In the genomic region with DNA sequence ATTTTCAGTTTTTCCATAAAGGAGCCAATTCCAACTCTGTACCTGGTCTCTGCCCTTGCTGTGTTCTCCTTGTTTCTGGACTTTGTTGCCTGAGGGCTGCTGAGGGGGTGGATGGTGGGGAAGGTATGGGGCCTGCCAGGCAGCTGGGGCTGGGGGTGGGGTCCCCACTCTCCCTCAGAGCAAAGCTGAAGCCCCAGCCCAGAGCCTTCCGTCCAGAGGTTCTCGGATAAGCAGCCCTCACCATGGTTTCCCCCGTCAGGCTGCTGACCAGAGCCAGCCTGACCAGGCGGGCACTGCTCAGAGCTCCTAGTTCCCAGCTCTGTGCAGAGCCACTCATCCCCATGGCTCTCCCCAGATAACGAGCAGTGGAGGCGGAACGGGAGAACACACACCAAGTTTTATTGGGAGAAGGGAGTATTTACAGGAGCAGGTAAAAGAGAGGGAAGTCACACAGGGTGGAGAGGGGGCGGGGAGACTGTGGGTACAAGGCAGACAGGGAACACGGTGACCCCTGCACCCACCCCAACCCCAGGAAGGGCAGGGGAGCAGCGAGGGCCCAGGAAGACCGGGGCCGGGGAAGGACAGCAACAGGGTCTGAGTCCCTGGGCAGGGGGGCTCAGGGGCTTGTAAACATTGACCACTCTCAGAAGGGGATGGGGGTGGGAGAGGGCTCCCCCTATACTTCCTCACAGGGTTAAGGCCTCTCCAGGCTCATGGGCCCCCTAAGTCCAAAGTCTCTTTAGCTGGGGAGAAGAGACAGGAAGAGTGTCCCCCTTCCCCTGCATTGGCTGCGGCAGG, we compare ENCODE assay signal across 1 cellular context.
TF ChIP-seq lines count a peak whose summit lies in the region.

No MANE protein-coding gene starts in this region.

TF ChIP-seq in GM12878, 131 proteins besides CTCF, POLR2A, EP300 and RAD21:
- TF ChIP-seq ATF7 (IDR thresholded peaks at IDR 0.05; ENCODE audit: low read depth) (no peak), JUND (IDR thresholded peaks at IDR 0.05; ENCODE audit: low read depth, low read length) (no peak), ESRRA (IDR thresholded peaks at IDR 0.05; ENCODE audit: low read length) (no peak), CHD4 (IDR thresholded peaks at IDR 0.05) (no peak), NR2C2 (IDR thresholded peaks at IDR 0.05; ENCODE audit: borderline replicate concordance, control insufficient read depth, insufficient read length, low read depth) (no peak)
- TF ChIP-seq, protein P1, sequence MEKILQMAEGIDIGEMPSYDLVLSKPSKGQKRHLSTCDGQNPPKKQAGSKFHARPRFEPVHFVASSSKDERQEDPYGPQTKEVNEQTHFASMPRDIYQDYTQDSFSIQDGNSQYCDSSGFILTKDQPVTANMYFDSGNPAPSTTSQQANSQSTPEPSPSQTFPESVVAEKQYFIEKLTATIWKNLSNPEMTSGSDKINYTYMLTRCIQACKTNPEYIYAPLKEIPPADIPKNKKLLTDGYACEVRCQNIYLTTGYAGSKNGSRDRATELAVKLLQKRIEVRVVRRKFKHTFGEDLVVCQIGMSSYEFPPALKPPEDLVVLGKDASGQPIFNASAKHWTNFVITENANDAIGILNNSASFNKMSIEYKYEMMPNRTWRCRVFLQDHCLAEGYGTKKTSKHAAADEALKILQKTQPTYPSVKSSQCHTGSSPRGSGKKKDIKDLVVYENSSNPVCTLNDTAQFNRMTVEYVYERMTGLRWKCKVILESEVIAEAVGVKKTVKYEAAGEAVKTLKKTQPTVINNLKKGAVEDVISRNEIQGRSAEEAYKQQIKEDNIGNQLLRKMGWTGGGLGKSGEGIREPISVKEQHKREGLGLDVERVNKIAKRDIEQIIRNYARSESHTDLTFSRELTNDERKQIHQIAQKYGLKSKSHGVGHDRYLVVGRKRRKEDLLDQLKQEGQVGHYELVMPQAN (conservative IDR thresholded peaks at IDR 0.05): no peak
TF ChIP-seq in GM12878: peak in this region for 0.
